In genomic region chr12:49358548-49359141, GRCh38 we compare ENCODE assay signal across 7 cellular contexts. TPM values are rescaled to one million over a fixed set of nuclear protein-coding genes. Genes with fewer than 3 reads are reported as not detected.
DNase-seq lines count a peak whose midpoint lies in the region; ATAC-seq and TF ChIP-seq lines count a peak whose summit lies in the region.

No MANE protein-coding gene starts in this region.

- H3K36me3 Mint-ChIP-seq in natural killer cell treated with Interleukin-12 subunit alpha and Interleukin-12 subunit beta and Interleukin-15 and Interleukin-18, amount 100 ng/mL, for 72 hours, result no peaks in the 10 kb centered on the region

- H3K27me3 Mint-ChIP-seq in natural killer cell treated with Interleukin-12 subunit alpha and Interleukin-12 subunit beta and Interleukin-15 and Interleukin-18, amount 100 ng/mL, for 72 hours, result peaks cover 13 to 41% of the 10 kb centered on the region in 2 donors

- intact Hi-C loops in esophagus squamous epithelium (cut with DNase I), result loop anchor here (5.0 kb wide), 1 partner anchor 154 kb away; no protein-coding TSS in a partner anchor

- TF ChIP-seq CTCF in esophagus squamous epithelium (IDR thresholded peaks at IDR 0.05), result peak; percentile 40 to 82 (median 78)

- H3K9me3 ChIP-seq in esophagus squamous epithelium, result no peaks in the 10 kb centered on the region

- no peak overlapping the region for H3K27ac ChIP-seq in esophagus squamous epithelium

- peak overlapping the region in 1 of 4 donors; percentile 19 for H3K4me3 ChIP-seq in esophagus squamous epithelium

- 11 to 12% methylated on average over 3 of the region's 4 CpGs for WGBS in esophagus squamous epithelium, 2 donors

- no peak overlapping the region for H3K27ac Mint-ChIP-seq in natural killer cell treated with Interleukin-12 subunit alpha and Interleukin-12 subunit beta and Interleukin-15 and Interleukin-18, amount 100 ng/mL, for 72 hours

- H3K36me3 ChIP-seq in esophagus squamous epithelium, result no peaks in the 10 kb centered on the region

- no peaks in the 10 kb centered on the region for H3K4me1 Mint-ChIP-seq in natural killer cell treated with Interleukin-12 subunit alpha and Interleukin-12 subunit beta and Interleukin-15 and Interleukin-18, amount 100 ng/mL, for 72 hours (ENCODE audit: low read depth in 2 of 2)

- H3K4me1 ChIP-seq in esophagus squamous epithelium, result peaks cover 4 to 15% (median 10%) of the 10 kb centered on the region in 3 donors

- DNase-seq in GDM1 (lab: John Stamatoyannopoulos, UW) (peak; percentile 60), NCI-H526 (lab: John Stamatoyannopoulos, UW) (peak; percentile 65 to 84), esophagus squamous epithelium (lab: John Stamatoyannopoulos, UW) (no peak)
- DNase-seq in activated CD4-positive, alpha-beta T cell treated with anti-CD3 and anti-CD28 coated beads, Interleukin-2, amount 50 U/mL, for 1 hour, result peak; percentile 47
- peak; percentile 70 for DNase-seq in natural killer cell treated with Interleukin-12 subunit alpha and Interleukin-12 subunit beta and Interleukin-15 and Interleukin-18, amount 100 ng/mL, for 72 hours (ENCODE audit: low spot score)

- H3K4me3 Mint-ChIP-seq in natural killer cell treated with Interleukin-12 subunit alpha and Interleukin-12 subunit beta and Interleukin-15 and Interleukin-18, amount 100 ng/mL, for 72 hours, result no peak overlapping the region

- no peaks in the 10 kb centered on the region for H3K9me3 Mint-ChIP-seq in natural killer cell treated with Interleukin-12 subunit alpha and Interleukin-12 subunit beta and Interleukin-15 and Interleukin-18, amount 100 ng/mL, for 72 hours

- ATAC-seq in HG03439 (IDR thresholded peaks at IDR 0.05; ENCODE audit: unreplicated experiment) (peak; percentile 62), GM19395 (IDR thresholded peaks at IDR 0.05; ENCODE audit: unreplicated experiment) (no peak)
- ATAC-seq in natural killer cell treated with Interleukin-12 subunit alpha and Interleukin-12 subunit beta and Interleukin-15 and Interleukin-18, amount 100 ng/mL, for 72 hours, result peak; percentile 75 to 83

- peaks cover 0 to 26% (median 0%) of the 10 kb centered on the region in 4 donors for H3K27me3 ChIP-seq in esophagus squamous epithelium

- no peak for TF ChIP-seq POLR2A in esophagus squamous epithelium (IDR thresholded peaks at IDR 0.05)

RNA-seq across cellular contexts. Expression of gene SPATS2, which starts 8.6 kb away (rescaled TPM):
- 1 to 10 TPM; 4.8 to 9.8 (median 8.5) TPM for total RNA-seq in esophagus squamous epithelium
- 10 to 100 TPM; 13.7 to 21.1 TPM for total RNA-seq in natural killer cell treated with Interleukin-12 subunit alpha and Interleukin-12 subunit beta and Interleukin-15 and Interleukin-18, amount 100 ng/mL, for 72 hours

RNA-seq across cellular contexts. Expression of gene DNAJC22, which starts 12.0 kb away (rescaled TPM):
- total RNA-seq in esophagus squamous epithelium, result under 1 TPM in 2 of 4 donors, not detected in 2; 0.18 to 0.53 TPM
- total RNA-seq in natural killer cell treated with Interleukin-12 subunit alpha and Interleukin-12 subunit beta and Interleukin-15 and Interleukin-18, amount 100 ng/mL, for 72 hours, result not detected

RNA-seq across cellular contexts. Expression of gene C1QL4, which starts 21.7 kb away (rescaled TPM):
- total RNA-seq in esophagus squamous epithelium, result not detected
- not detected for total RNA-seq in natural killer cell treated with Interleukin-12 subunit alpha and Interleukin-12 subunit beta and Interleukin-15 and Interleukin-18, amount 100 ng/mL, for 72 hours

RNA-seq across cellular contexts. Expression of gene TROAP, which starts 35.6 kb away (rescaled TPM):
- 10 to 100 TPM in 2 of 4 donors, 1 to 10 TPM in 2; 4.6 to 17.5 (median 8.8) TPM for total RNA-seq in esophagus squamous epithelium
- total RNA-seq in natural killer cell treated with Interleukin-12 subunit alpha and Interleukin-12 subunit beta and Interleukin-15 and Interleukin-18, amount 100 ng/mL, for 72 hours, result 100 to 1,000 TPM in 1 of 2 donors, 10 to 100 TPM in 1; 37.4 to 103 TPM
